Comparison of ENCODE assay signal across 25 cellular contexts in genomic region chr2:229768235-229768634, GRCh38. TPM values are rescaled to one million over a fixed set of nuclear protein-coding genes. Genes with fewer than 3 reads are reported as not detected.
"Had no signal": no experiment of that assay in that cellular context is flagged by ENCODE, and none has a peak within 500 bp of the region (broad histone marks: within the 10 kb centered on the region; RNA-seq: fewer than 3 reads in every experiment).

No MANE protein-coding gene starts in this region.

- H3K4me1 Mint-ChIP-seq: activated CD4-positive, alpha-beta T cell treated with anti-CD3 and anti-CD28 coated beads, Interleukin-2, amount 10 ng/mL, durations not matched to agents 7 days and 5 days; activated naive CD8-positive, alpha-beta T cell treated with anti-CD3 and anti-CD28 coated beads, Interleukin-2, amount 10 ng/mL, durations not matched to agents 7 days and 5 days had no signal

- H3K27ac ChIP-seq: adrenal gland, body of pancreas, Peyer's patch, RWPE1, SJCRH30, VCaP had no signal

- H3K27ac Mint-ChIP-seq: activated CD4-positive, alpha-beta memory T cell treated with anti-CD3 and anti-CD28 coated beads for 36 hours; activated CD4-positive, alpha-beta T cell treated with anti-CD3 and anti-CD28 coated beads, Interleukin-2, amount 10 ng/mL, durations not matched to agents 7 days and 5 days; activated naive CD8-positive, alpha-beta T cell treated with anti-CD3 and anti-CD28 coated beads, Interleukin-2, amount 10 ng/mL, durations not matched to agents 7 days and 5 days had no signal

- ATAC-seq: body of pancreas had no signal

- H3K4me3 ChIP-seq: adrenal gland, body of pancreas, Peyer's patch, SJCRH30 had no signal

- H3K27me3 ChIP-seq: adrenal gland, body of pancreas, Peyer's patch, SJCRH30 had no signal

- H3K4me3 Mint-ChIP-seq: activated CD4-positive, alpha-beta memory T cell treated with anti-CD3 and anti-CD28 coated beads for 36 hours; activated CD4-positive, alpha-beta T cell treated with anti-CD3 and anti-CD28 coated beads, Interleukin-2, amount 10 ng/mL, durations not matched to agents 7 days and 5 days; activated naive CD8-positive, alpha-beta T cell treated with anti-CD3 and anti-CD28 coated beads, Interleukin-2, amount 10 ng/mL, durations not matched to agents 7 days and 5 days had no signal

- H3K9me3 Mint-ChIP-seq: activated CD4-positive, alpha-beta memory T cell treated with anti-CD3 and anti-CD28 coated beads for 36 hours; activated CD4-positive, alpha-beta T cell treated with anti-CD3 and anti-CD28 coated beads, Interleukin-2, amount 10 ng/mL, durations not matched to agents 7 days and 5 days; activated naive CD8-positive, alpha-beta T cell treated with anti-CD3 and anti-CD28 coated beads, Interleukin-2, amount 10 ng/mL, durations not matched to agents 7 days and 5 days had no signal

- H3K27me3 Mint-ChIP-seq: activated CD4-positive, alpha-beta memory T cell treated with anti-CD3 and anti-CD28 coated beads for 36 hours; activated CD4-positive, alpha-beta T cell treated with anti-CD3 and anti-CD28 coated beads, Interleukin-2, amount 10 ng/mL, durations not matched to agents 7 days and 5 days; activated naive CD8-positive, alpha-beta T cell treated with anti-CD3 and anti-CD28 coated beads, Interleukin-2, amount 10 ng/mL, durations not matched to agents 7 days and 5 days had no signal

- H3K4me1 ChIP-seq: adrenal gland, body of pancreas, Peyer's patch, SJCRH30 had no signal

- DNase-seq: activated CD4-positive, alpha-beta memory T cell treated with anti-CD3 and anti-CD28 coated beads for 36 hours; activated CD4-positive, alpha-beta T cell treated with anti-CD3 and anti-CD28 coated beads, Interleukin-2, amount 10 ng/mL, durations not matched to agents 7 days and 5 days; activated CD4-positive, CD25-positive, alpha-beta regulatory T cell; activated CD8-positive, alpha-beta memory T cell treated with anti-CD3 and anti-CD28 coated beads for 24 hours; activated naive CD4-positive, alpha-beta T cell treated with anti-CD3 and anti-CD28 coated beads, Interleukin-2, amount 50 U/mL, for 16 hours; activated naive CD8-positive, alpha-beta T cell treated with anti-CD3 and anti-CD28 coated beads, Interleukin-2, amount 10 ng/mL, durations not matched to agents 7 days and 5 days; activated T-cell treated with anti-CD3 and anti-CD28 coated beads, Interleukin-2, amount 50 U/mL, for 48 hours; adrenal gland; aorta; body of pancreas; KG1; NCI-H1105; NCI-H1436; NCI-H1694 treated with DMSO at 0.1 percent for 48 hours; NCI-H2029 treated with DMSO at 0.1 percent for 48 hours; NCI-H446; NCI-H524; Peyer's patch; Right ventricle myocardium superior; SJCRH30; SK-N-SH; T-helper 1 cell had no signal

- H3K4me2 ChIP-seq: SK-N-SH had no signal

- H3K9me3 ChIP-seq: adrenal gland, body of pancreas, Peyer's patch, SJCRH30, SK-N-SH had no signal

- H3K9ac ChIP-seq: SK-N-SH had no signal

RNA-seq across cellular contexts. Expression of gene DNER, which starts 53.9 kb away (rescaled TPM):
- total RNA-seq: activated CD4-positive, alpha-beta memory T cell treated with anti-CD3 and anti-CD28 coated beads for 36 hours; activated CD4-positive, alpha-beta T cell treated with anti-CD3 and anti-CD28 coated beads, Interleukin-2, amount 10 ng/mL, durations not matched to agents 7 days and 5 days; activated naive CD8-positive, alpha-beta T cell treated with anti-CD3 and anti-CD28 coated beads, Interleukin-2, amount 10 ng/mL, durations not matched to agents 7 days and 5 days; T-helper 2 cell treated with Interferon-gamma antibody and Interleukin-4, amounts not matched to agents 100 ng/mL and 5 ng/mL, for 36 hours had no signal
